In the genomic region with DNA sequence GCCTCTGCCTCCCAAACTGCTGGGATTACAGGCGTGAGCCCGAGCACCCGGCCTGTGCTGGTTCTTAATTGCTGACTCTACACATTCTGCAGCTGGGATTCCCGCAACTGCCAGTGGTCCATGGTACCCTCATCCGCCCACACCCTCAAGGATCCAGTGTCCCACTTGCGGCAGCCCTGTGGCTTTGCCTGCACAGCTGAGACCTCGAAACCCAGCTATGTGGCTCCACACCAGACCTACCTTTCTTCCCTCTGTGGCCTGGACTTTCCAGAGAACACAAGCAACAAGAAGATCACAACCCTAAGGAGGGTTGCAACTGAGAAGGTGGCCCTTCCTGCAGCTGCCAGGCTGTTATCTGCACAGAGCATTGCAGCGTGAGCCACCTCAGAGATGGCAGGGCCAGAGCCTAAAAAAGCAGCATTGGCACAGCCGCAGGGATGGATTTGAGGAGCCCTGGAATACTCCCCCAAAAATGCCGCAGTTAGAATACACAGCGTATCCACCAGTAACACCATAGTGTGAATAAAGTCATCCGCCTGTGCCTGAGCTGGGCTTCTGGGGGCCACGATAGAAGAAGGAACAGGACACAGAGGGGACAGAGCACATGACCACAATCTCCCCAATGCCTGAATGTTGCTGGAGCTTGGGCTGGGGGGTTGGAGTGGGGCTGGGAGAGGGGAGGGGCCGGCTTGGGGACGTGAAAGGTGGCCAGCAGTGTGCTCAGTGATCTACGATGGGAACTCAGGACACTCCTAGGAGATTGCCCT, we compare ENCODE assay signal across 1 cellular context.
TF ChIP-seq lines count a peak whose summit lies in the region.

No MANE protein-coding gene starts in this region.

TF ChIP-seq in HepG2, 621 proteins besides CTCF, POLR2A, EP300 and RAD21:
- no peak for TF ChIP-seq ZSCAN21 (CRISPR knock-in tag; IDR thresholded peaks at IDR 0.05; ENCODE audit: borderline replicate concordance)
- TF ChIP-seq, protein P1, sequence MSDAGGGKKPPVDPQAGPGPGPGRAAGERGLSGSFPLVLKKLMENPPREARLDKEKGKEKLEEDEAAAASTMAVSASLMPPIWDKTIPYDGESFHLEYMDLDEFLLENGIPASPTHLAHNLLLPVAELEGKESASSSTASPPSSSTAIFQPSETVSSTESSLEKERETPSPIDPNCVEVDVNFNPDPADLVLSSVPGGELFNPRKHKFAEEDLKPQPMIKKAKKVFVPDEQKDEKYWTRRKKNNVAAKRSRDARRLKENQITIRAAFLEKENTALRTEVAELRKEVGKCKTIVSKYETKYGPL (CRISPR knock-in tag; IDR thresholded peaks at IDR 0.05): no peak
- peak; percentile 82 for TF ChIP-seq MAFF (IDR thresholded peaks at IDR 0.05; ENCODE audit: low read depth, low read length)
- TF ChIP-seq MAFK (conservative IDR thresholded peaks at IDR 0.05 in 1 of 2, IDR thresholded peaks at IDR 0.05 in 1 of 2; ENCODE audit: low read length in 2 of 2): peak; percentile 87 to 92
